In genomic region chr19:28495046-28495445, GRCh38 we compare ENCODE assay signal across 19 cellular contexts.
A peak's percentile ranks its signal among the peaks of the same experiment; 100 is the strongest.
DNase-seq lines count a peak whose midpoint lies in the region; ATAC-seq, FAIRE-seq and TF ChIP-seq lines count a peak whose summit lies in the region.
"Had no signal": no experiment of that assay in that cellular context is flagged by ENCODE, and none has a peak within 500 bp of the region (broad histone marks: within the 10 kb centered on the region; RNA-seq: fewer than 3 reads in every experiment).

No MANE protein-coding gene starts in this region.

- H3K4me2 ChIP-seq in OCI-LY1 (ENCODE audit: low read length) = no peak overlapping the region
- H3K4me2 ChIP-seq in K562 (ENCODE audit: insufficient read depth, low read length) = no peak overlapping the region; the same call in 1 of the 2 replicates
- H3K4me2 ChIP-seq in neuronal stem cell (ENCODE audit: insufficient read depth, low read length, poor library complexity, severe bottlenecking) = no peak overlapping the region
- H3K4me2 ChIP-seq: BLaER1 had no signal

- H4K91ac ChIP-seq in neuronal stem cell (ENCODE audit: low read depth, low read length, poor library complexity) = no peak overlapping the region

- no peak for TF ChIP-seq EP300 in K562 (IDR thresholded peaks at IDR 0.05; ENCODE audit: low read length)

- POLR2A ChIA-PET in K562 (lab: Yijun Ruan, JAX) = interaction anchor here (0.8 kb wide), 1 partner anchor 15 kb away, joined by 3 read pairs; no protein-coding TSS in a partner anchor

- H3K4me3 ChIP-seq in OCI-LY1 (ENCODE audit: low read depth, low read length, poor library complexity, severe bottlenecking) (no peak overlapping the region), K562 (no peak overlapping the region), fibroblast of pulmonary artery (replicated peaks; ENCODE audit: low read depth, low read length) (no peak overlapping the region), neuronal stem cell (ENCODE audit: low read length in 2 of 2) (no peak overlapping the region)
- H3K4me3 ChIP-seq: BLaER1, GM23338 had no signal

- no peaks in the 10 kb centered on the region for H3K36me3 ChIP-seq in OCI-LY1 (ENCODE audit: insufficient read depth, low read length)
- peaks cover 59% of the 10 kb centered on the region for H3K36me3 ChIP-seq in K562 (ENCODE audit: control insufficient read depth, insufficient read depth, low read length)
- H3K36me3 ChIP-seq in neuronal stem cell (replicated peaks in 1 of 2; ENCODE audit: control insufficient read depth in 2 of 2, insufficient read depth in 2 of 2, low read length in 2 of 2) = no peaks in the 10 kb centered on the region
- H3K36me3 ChIP-seq: BLaER1 had no signal

- CTCF ChIA-PET in K562 (lab: Yijun Ruan, JAX; ENCODE audit: low intra/inter-chr PET ratio) = no interaction called here

- H3K9ac ChIP-seq in OCI-LY1 (ENCODE audit: low read length) (no peak overlapping the region), K562 (ENCODE audit: insufficient read depth in 1 of 2, low read depth in 2 of 2, low read length in 2 of 2) (no peak overlapping the region), neuronal stem cell (ENCODE audit: low read depth, low read length, poor library complexity) (no peak overlapping the region)
- H3K9ac ChIP-seq: BLaER1 had no signal

- in situ Hi-C loops in K562 (cut with MboI) = no loop called here

- TF ChIP-seq RAD21 in K562 (CRISPR knock-in tag; conservative IDR thresholded peaks at IDR 0.05 in 1 of 2, IDR thresholded peaks at IDR 0.05 in 1 of 2) = no peak

- BruUV-seq in K562 (replicated peaks; lab: Mats Ljungman, UMichigan) = no TSS peak

- no peak overlapping the region for H3K18ac ChIP-seq in neuronal stem cell (ENCODE audit: low read length)

- no peak overlapping the region for H2BK15ac ChIP-seq in neuronal stem cell (ENCODE audit: low read length)

- H3K27me3 ChIP-seq in OCI-LY1 (ENCODE audit: insufficient read depth, low read length) = no peaks in the 10 kb centered on the region
- H3K27me3 ChIP-seq in K562 (ENCODE audit: control insufficient read depth in 2 of 2, insufficient read depth in 2 of 2, low read length in 2 of 2) = no peaks in the 10 kb centered on the region
- H3K27me3 ChIP-seq in neuronal stem cell (ENCODE audit: control insufficient read depth in 3 of 3, insufficient read depth in 3 of 3, low read depth in 1 of 3, low read length in 3 of 3) = no peaks in the 10 kb centered on the region
- H3K27me3 ChIP-seq: BLaER1 had no signal

- peak overlapping the region; percentile 36 for H3K27ac ChIP-seq in OCI-LY1 (ENCODE audit: low read depth, low read length, poor library complexity, severe bottlenecking)
- H3K27ac ChIP-seq in K562 (ENCODE audit: extremely low read depth, low read depth, low read length) = no peak overlapping the region
- peak overlapping the region; percentile 9 for H3K27ac ChIP-seq in neuronal stem cell (replicated peaks; ENCODE audit: low read length)
- H3K27ac ChIP-seq: BLaER1 had no signal

- DNase-seq in K562 (ENCODE audit: extremely low read depth in 1 of 4, low spot score in 3 of 4) (peak; percentile 29 to 63 (median 48)), fibroblast of pulmonary artery (ENCODE audit: low read depth) (peak; percentile 18), neuronal stem cell (ENCODE audit: low spot score) (no peak), foreskin melanocyte (no peak)
- DNase-seq: 8988T; CD4-positive, alpha-beta memory T cell; DMS153; DMS79; GDM1; H7; HFFc6 had no signal

- WGBS in K562 (ENCODE audit: insufficient coverage, low coverage, missing lambda C conversion rate) = 39% methylated on average over 3 of the region's 4 CpGs
- WGBS in neuronal stem cell (ENCODE audit: extremely low coverage in 2 of 2, insufficient read length in 2 of 2, insufficient replicate concordance in 1 of 2), 2 donors = no CpG with 5 or more reads among the region's 4 CpGs

- no peak overlapping the region for H2AK5ac ChIP-seq in neuronal stem cell (ENCODE audit: low read depth, low read length)

- H4K20me1 ChIP-seq in OCI-LY1 (ENCODE audit: insufficient read depth, low read length) = no peaks in the 10 kb centered on the region
- peaks cover 72% of the 10 kb centered on the region for H4K20me1 ChIP-seq in K562 (replicated peaks; ENCODE audit: control insufficient read depth, insufficient read depth, low read length)
- H4K20me1 ChIP-seq: BLaER1 had no signal

- H3K79me2 ChIP-seq in OCI-LY1 (ENCODE audit: insufficient read depth, low read length) (no peaks in the 10 kb centered on the region), K562 (ENCODE audit: control insufficient read depth, insufficient read depth, low read length) (peaks cover 91% of the 10 kb centered on the region)

- H3K14ac ChIP-seq in neuronal stem cell (ENCODE audit: low read length) = no peak overlapping the region

- no peak for FAIRE-seq in K562 (lab: Jason Lieb, UNC)
- FAIRE-seq: GM12892, GM18507 had no signal

- H4K8ac ChIP-seq in neuronal stem cell (ENCODE audit: low read depth, low read length) = no peak overlapping the region

- no peaks in the 10 kb centered on the region for H3K9me3 ChIP-seq in OCI-LY1 (ENCODE audit: low read length)
- no peaks in the 10 kb centered on the region for H3K9me3 ChIP-seq in K562 (replicated peaks; ENCODE audit: control insufficient read depth, insufficient read depth, low read depth, low read length)
- no peaks in the 10 kb centered on the region for H3K9me3 ChIP-seq in neuronal stem cell (replicated peaks in 1 of 2; ENCODE audit: control insufficient read depth in 2 of 2, insufficient read depth in 1 of 2, low read depth in 1 of 2, low read length in 2 of 2)
- H3K9me3 ChIP-seq: BLaER1 had no signal

- H2BK12ac ChIP-seq in neuronal stem cell (ENCODE audit: low read length) = no peak overlapping the region

- no peaks in the 10 kb centered on the region for H3K9me2 ChIP-seq in OCI-LY1 (ENCODE audit: low read depth, low read length)

- no peak overlapping the region for H2AFZ ChIP-seq in OCI-LY1 (ENCODE audit: low read length)
- H2AFZ ChIP-seq in K562 (ENCODE audit: low read depth, low read length) = no peak overlapping the region
- no peak overlapping the region for H2AFZ ChIP-seq in neuronal stem cell (ENCODE audit: low read length)
- H2AFZ ChIP-seq: GM23338 had no signal

- no peak overlapping the region for H2BK5ac ChIP-seq in neuronal stem cell (ENCODE audit: low read length)

- H3K23ac ChIP-seq in neuronal stem cell (ENCODE audit: low read depth, low read length, poor library complexity) = no peak overlapping the region

- no peaks in the 10 kb centered on the region for H3K79me1 ChIP-seq in neuronal stem cell (ENCODE audit: low read depth, low read length)

- intact Hi-C loops in K562 (cut with micrococcal nuclease) = no loop called here

- H3K4me1 ChIP-seq in OCI-LY1 (ENCODE audit: insufficient read depth, low read length, severe bottlenecking) = peaks cover 53% of the 10 kb centered on the region
- peaks cover 4 to 36% of the 10 kb centered on the region in 2 experiments; a peak in 3 of 5 replicates for H3K4me1 ChIP-seq in K562 (replicated peaks in 1 of 2; ENCODE audit: control insufficient read depth in 2 of 2, insufficient read depth in 2 of 2, low read length in 2 of 2)
- peaks cover 0 to 27% of the 10 kb centered on the region in 2 donors for H3K4me1 ChIP-seq in neuronal stem cell (ENCODE audit: control insufficient read depth in 2 of 2, insufficient read depth in 1 of 2, low read depth in 1 of 2, low read length in 2 of 2)

- H3F3A ChIP-seq in OCI-LY1 (ENCODE audit: insufficient read depth, low read length) = no peaks in the 10 kb centered on the region

- no peak for TF ChIP-seq POLR2A in K562 (conservative IDR thresholded peaks at IDR 0.05)

- ATAC-seq in K562 (peak; percentile 59), HG03432 (IDR thresholded peaks at IDR 0.05; ENCODE audit: unreplicated experiment) (no peak), GM21786 (IDR thresholded peaks at IDR 0.05; ENCODE audit: unreplicated experiment) (no peak)
- ATAC-seq: HCT116 had no signal

- TF ChIP-seq CTCF in OCI-LY1 (IDR thresholded peaks at IDR 0.05; ENCODE audit: low read length) (no peak), K562 (IDR thresholded peaks at IDR 0.05 in 2 of 3, conservative IDR thresholded peaks at IDR 0.05 in 1 of 3; ENCODE audit: insufficient read depth in 2 of 3, low read depth in 1 of 3, low read length in 3 of 3) (no peak), fibroblast of pulmonary artery (IDR thresholded peaks at IDR 0.05; ENCODE audit: low read length, missing control alignments) (no peak)

- H3K9me1 ChIP-seq in K562 (ENCODE audit: control insufficient read depth, insufficient read depth, low read length) = peaks cover 6% of the 10 kb centered on the region

- H2BK120ac ChIP-seq in neuronal stem cell (ENCODE audit: low read depth, low read length) = no peak overlapping the region

- H3K4ac ChIP-seq in neuronal stem cell (ENCODE audit: low read length) = no peak overlapping the region

TF ChIP-seq in K562, 482 proteins besides CTCF, POLR2A, EP300 and RAD21 (continues in another document):
- 0 out of 2 replicates have a peak, but pooled peaks have one; percentile 8 for TF ChIP-seq NFIC (IDR thresholded peaks at IDR 0.05)
- peak; percentile 32; the same call in 1 of the 2 replicates for TF ChIP-seq VEZF1 (CRISPR knock-in tag; IDR thresholded peaks at IDR 0.05)
- TF ChIP-seq USF2 (CRISPR knock-in tag; IDR thresholded peaks at IDR 0.05) = peak; percentile 8; the same call in 1 of the 2 replicates
- TF ChIP-seq KDM1A (IDR thresholded peaks at IDR 0.05) = peak in 1 of 2 experiments; percentile 24; a peak in 1 of 4 replicates
- TF ChIP-seq ZNF143 (CRISPR knock-in tag; IDR thresholded peaks at IDR 0.05) = peak; percentile 71
- TF ChIP-seq ZNF785 (CRISPR knock-in tag; IDR thresholded peaks at IDR 0.05) = no peak

Comparison
In these comparisons a context has a peak if more than half of its experiments do, and no peak if none do; other contexts are left out.
1. DNase-seq: peak in K562 (4 of 4) and fibroblast of pulmonary artery (single experiment); none in neuronal stem cell (single experiment) and foreskin melanocyte (single experiment).